8 cellular contexts compared by ENCODE assay signal in genomic region chr16:57462209-57462977, GRCh38. TPM values are rescaled to one million over a fixed set of nuclear protein-coding genes. Genes with fewer than 3 reads are reported as not detected.
DNase-seq lines count a peak whose midpoint lies in the region; ATAC-seq and TF ChIP-seq lines count a peak whose summit lies in the region.

Gene POLR2C (plus strand): TSS chr16:57462679. CDS start chr16:57462725, 46 bp downstream.

- H3K27ac Mint-ChIP-seq in neural progenitor cell: peak within 1 kb of the TSS; percentile 97

- H3K9me3 ChIP-seq in Karpas-422 (ENCODE audit: low read length) (no peaks in the 10 kb centered on the region), neural progenitor cell (ENCODE audit: low read depth) (no peaks in the 10 kb centered on the region)

- H3K4me3 ChIP-seq in Karpas-422 (ENCODE audit: low read length) (peak within 1 kb of the TSS; percentile 76), fibroblast of villous mesenchyme (ENCODE audit: low read depth, low read length) (peak within 1 kb of the TSS; percentile 68), neural progenitor cell (peak within 1 kb of the TSS; percentile 79)

- H4K20me1 ChIP-seq in Karpas-422 (ENCODE audit: insufficient read depth, low read depth, low read length) (0 out of 2 replicates have a peak, but pooled peaks cover 4% of the 10 kb centered on the region), neural progenitor cell (ENCODE audit: low read depth) (peaks cover 4% of the 10 kb centered on the region)

- H3K27ac ChIP-seq in Karpas-422 (ENCODE audit: low read length) (no peak within 1 kb of the TSS), neural progenitor cell (no peak within 1 kb of the TSS)

- no peaks in the 10 kb centered on the region for H3K27me3 Mint-ChIP-seq in neural progenitor cell (ENCODE audit: insufficient read depth, low read depth)

- H3K36me3 ChIP-seq in Karpas-422 (ENCODE audit: insufficient read depth, low read length): peaks cover 28% of the 10 kb centered on the region
- no peaks in the 10 kb centered on the region for H3K36me3 ChIP-seq in neural progenitor cell

- H3K27me3 ChIP-seq in Karpas-422 (ENCODE audit: low read length): no peaks in the 10 kb centered on the region
- H3K27me3 ChIP-seq in neural progenitor cell: no peaks in the 10 kb centered on the region

- DNase-seq in EL: peak; percentile 80
- DNase-seq in Karpas-422: peak; percentile 96
- peak; percentile 71 to 86 for DNase-seq in SHP77 (lab: John Stamatoyannopoulos, UW)
- peak; percentile 98 for DNase-seq in activated effector memory CD4-positive, alpha-beta T cell treated with anti-CD3 and anti-CD28 coated beads, Interleukin-2, amount 50 U/mL, for 16 hours
- DNase-seq in fibroblast of villous mesenchyme (ENCODE audit: low read depth): peak; percentile 89
- peak; percentile 92 for DNase-seq in neural progenitor cell (ENCODE audit: low spot score)
- DNase-seq in stromal cell of bone marrow (ENCODE audit: low read depth): peak; percentile 65

- TF ChIP-seq CTCF in fibroblast of villous mesenchyme (IDR thresholded peaks at IDR 0.05; ENCODE audit: insufficient read depth, low read depth, low read length) (peak; percentile 76), neural progenitor cell (IDR thresholded peaks at IDR 0.05) (peak; percentile 90)

- H3K79me2 ChIP-seq in Karpas-422 (ENCODE audit: low read length) (peaks cover 33% of the 10 kb centered on the region), neural progenitor cell (ENCODE audit: low read depth) (peaks cover 27% of the 10 kb centered on the region)

- ATAC-seq in GM21786 (IDR thresholded peaks at IDR 0.05; ENCODE audit: unreplicated experiment): peak; percentile 92

- H3K4me1 Mint-ChIP-seq in neural progenitor cell: peaks cover 12% of the 10 kb centered on the region

- H3K9ac ChIP-seq in Karpas-422 (ENCODE audit: low read length) (peak within 1 kb of the TSS; percentile 78), neural progenitor cell (peak within 1 kb of the TSS; percentile 89)

- peaks cover 3% of the 10 kb centered on the region for H3F3A ChIP-seq in neural progenitor cell (ENCODE audit: low read depth)

- H3K9me3 Mint-ChIP-seq in neural progenitor cell: no peaks in the 10 kb centered on the region

- H3K4me3 Mint-ChIP-seq in neural progenitor cell: peak within 1 kb of the TSS; percentile 100

- H3K4me1 ChIP-seq in Karpas-422 (ENCODE audit: low read length): peaks cover 10% of the 10 kb centered on the region
- H3K4me1 ChIP-seq in neural progenitor cell: peaks cover 6% of the 10 kb centered on the region

- H3K36me3 Mint-ChIP-seq in neural progenitor cell: peaks cover 19% of the 10 kb centered on the region

- H3K9me2 ChIP-seq in Karpas-422 (replicated peaks; ENCODE audit: insufficient read depth, low read length): no peaks in the 10 kb centered on the region

- peak within 1 kb of the TSS; percentile 71 for H3K4me2 ChIP-seq in Karpas-422 (ENCODE audit: low read depth, low read length, poor library complexity, severe bottlenecking)
- H3K4me2 ChIP-seq in neural progenitor cell: peak within 1 kb of the TSS; percentile 90

- no peak within 1 kb of the TSS for H2AFZ ChIP-seq in Karpas-422 (ENCODE audit: low read length)
- H2AFZ ChIP-seq in neural progenitor cell (replicated peaks): no peak within 1 kb of the TSS

RNA-seq across cellular contexts. Expression of gene POLR2C, which starts in this region (rescaled TPM):
- 75.5 and 87.6 TPM in 2 replicates for total RNA-seq in Karpas-422 (2014; rRNA removed; shearing (Covaris generic); ENCODE audit: low replicate concordance)
- total RNA-seq in fibroblast of villous mesenchyme: 118 and 128 TPM in 2 replicates
- 58.4 and 97.4 TPM in 2 replicates for total RNA-seq in neural progenitor cell (ENCODE audit: low replicate concordance)
